ENCODE assay signal across 8 cellular contexts in genomic region chr14:95504135-95505029, GRCh38. TPM values are rescaled to one million over a fixed set of nuclear protein-coding genes. Genes with fewer than 3 reads are reported as not detected.
DNase-seq lines count a peak whose midpoint lies in the region; ATAC-seq and TF ChIP-seq lines count a peak whose summit lies in the region.

No MANE protein-coding gene starts in this region.

- no peak for DNase-seq in T-cell
- peak; percentile 74 for DNase-seq in fibroblast of villous mesenchyme (ENCODE audit: low read depth)
- no peak for DNase-seq in NCI-H187 treated with DMSO at 0.1 percent for 48 hours (lab: John Stamatoyannopoulos, UW)
- no peak for DNase-seq in hepatocyte (ENCODE audit: low spot score)
- DNase-seq in dorsolateral prefrontal cortex, result no peak

- peak overlapping the region in 1 of 3 donors; percentile 8 for H3K4me3 Mint-ChIP-seq in T-cell

- WGBS in hepatocyte (ENCODE audit: low lambda C conversion rate, missing lambda C conversion rate), result 77% methylated on average over 6 of the region's 6 CpGs

- H3K36me3 Mint-ChIP-seq in T-cell, result peaks cover 38% of the 10 kb centered on the region

- H3K27me3 ChIP-seq in BLaER1 treated with 17β-estradiol and CSF1 and Interleukin-3, amounts not matched to agents 10 nM and 100 nM, result no peaks in the 10 kb centered on the region
- no peaks in the 10 kb centered on the region for H3K27me3 ChIP-seq in hepatocyte
- H3K27me3 ChIP-seq in dorsolateral prefrontal cortex, result no peaks in the 10 kb centered on the region

- H3K9me3 ChIP-seq in BLaER1 treated with 17β-estradiol and CSF1 and Interleukin-3, amounts not matched to agents 10 nM and 100 nM (replicated peaks in 1 of 11), result no peaks in the 10 kb centered on the region
- H3K9me3 ChIP-seq in hepatocyte (ENCODE audit: low read depth), result no peaks in the 10 kb centered on the region

- H3K4me1 ChIP-seq in BLaER1 treated with 17β-estradiol and CSF1 and Interleukin-3, amounts not matched to agents 10 nM and 100 nM, result peaks cover 95 to 100% (median 99%) of the 10 kb centered on the region in 10 experiments
- peaks cover 18% of the 10 kb centered on the region for H3K4me1 ChIP-seq in hepatocyte (ENCODE audit: insufficient read depth)

- H3K4me3 ChIP-seq in BLaER1 treated with 17β-estradiol and CSF1 and Interleukin-3, amounts not matched to agents 10 nM and 100 nM, result no peak overlapping the region
- H3K4me3 ChIP-seq in fibroblast of villous mesenchyme (ENCODE audit: low read depth, low read length) (no peak overlapping the region), hepatocyte (no peak overlapping the region), dorsolateral prefrontal cortex (no peak overlapping the region)

- peak overlapping the region; percentile 66 to 69 for H3K27ac Mint-ChIP-seq in T-cell

- peak; percentile 38 for ATAC-seq in GM19455 (IDR thresholded peaks at IDR 0.05; ENCODE audit: unreplicated experiment)
- peak in 1 of 4 experiments; percentile 32 for ATAC-seq in T-cell (replicated peaks in 1 of 4)
- ATAC-seq in HG02763 (IDR thresholded peaks at IDR 0.05; ENCODE audit: unreplicated experiment), result no peak

- intact Hi-C loops in dorsolateral prefrontal cortex (cut with DNase I), result no loop called here

- H4K20me1 ChIP-seq in BLaER1 treated with 17β-estradiol and CSF1 and Interleukin-3, amounts not matched to agents 10 nM and 100 nM, result peaks cover 9 to 97% (median 64%) of the 10 kb centered on the region in 11 experiments; a peak in 19 of 22 replicates
- H4K20me1 ChIP-seq in hepatocyte (ENCODE audit: insufficient read depth, poor library complexity, severe bottlenecking), result no peaks in the 10 kb centered on the region

- no peaks in the 10 kb centered on the region for H3K9me2 ChIP-seq in hepatocyte (replicated peaks; ENCODE audit: insufficient read depth)

- H3K36me3 ChIP-seq in BLaER1 treated with 17β-estradiol and CSF1 and Interleukin-3, amounts not matched to agents 10 nM and 100 nM, result peaks cover 7 to 98% (median 86%) of the 10 kb centered on the region in 11 experiments; a peak in 21 of 22 replicates
- H3K36me3 ChIP-seq in hepatocyte (replicated peaks; ENCODE audit: insufficient read depth, low read depth), result no peaks in the 10 kb centered on the region

- CTCF ChIA-PET in T-cell (lab: Charles Lee), result interaction anchor here in 1 of 2 donors (0.7 kb wide), 2 partner anchors 56 to 412 kb away, joined by 3 to 7 read pairs; no protein-coding TSS in a partner anchor

- peak overlapping the region; percentile 47 to 100 (median 98) for H3K4me2 ChIP-seq in BLaER1 treated with 17β-estradiol and CSF1 and Interleukin-3, amounts not matched to agents 10 nM and 100 nM
- H3K4me2 ChIP-seq in hepatocyte, result no peak overlapping the region

- H3K27me3 Mint-ChIP-seq in T-cell, result no peaks in the 10 kb centered on the region

- H2AFZ ChIP-seq in hepatocyte, result no peak overlapping the region

- H3K4me1 Mint-ChIP-seq in T-cell, result peaks cover 66 to 88% (median 83%) of the 10 kb centered on the region in 3 donors

- POLR2A ChIA-PET in T-cell (lab: Charles Lee), result no interaction called here

- H3K27ac ChIP-seq in BLaER1 treated with 17β-estradiol and CSF1 and Interleukin-3, amounts not matched to agents 10 nM and 100 nM, result peak overlapping the region; percentile 6 to 98 (median 82); a peak in 20 of 22 replicates
- H3K27ac ChIP-seq in hepatocyte (no peak overlapping the region), dorsolateral prefrontal cortex (peak overlapping the region in 18 of 59 donors; percentile 1 to 98 (median 48))

- H3K9me3 Mint-ChIP-seq in T-cell, result no peaks in the 10 kb centered on the region

- no peak for TF ChIP-seq CTCF in fibroblast of villous mesenchyme (IDR thresholded peaks at IDR 0.05; ENCODE audit: insufficient read depth, low read depth, low read length)
- TF ChIP-seq CTCF in hepatocyte (IDR thresholded peaks at IDR 0.05; ENCODE audit: poor library complexity), result no peak
- TF ChIP-seq CTCF in dorsolateral prefrontal cortex (IDR thresholded peaks at IDR 0.05 in 54 of 56, conservative IDR thresholded peaks at IDR 0.05 in 2 of 56; ENCODE audit: low read depth in 1 of 56, partially characterized antibody in 56 of 56), result no peak

- H3K9ac ChIP-seq in BLaER1 treated with 17β-estradiol and CSF1 and Interleukin-3, amounts not matched to agents 10 nM and 100 nM, result peak overlapping the region in 10 of 11 experiments; percentile 20 to 92 (median 47); a peak in 16 of 22 replicates

- no peaks in the 10 kb centered on the region for H3K79me2 ChIP-seq in hepatocyte

RNA-seq across cellular contexts. Expression of gene SYNE3, which starts 12.1 kb away (rescaled TPM):
- total RNA-seq in T-cell (10 to 100 TPM; 55.6 to 92.3 (median 77.8) TPM), fibroblast of villous mesenchyme (6.5 and 10.0 TPM in 2 replicates), hepatocyte (2.0 and 2.4 TPM in 2 replicates), dorsolateral prefrontal cortex (10 to 100 TPM in 85 of 120 experiments, 1 to 10 TPM in 35; 5.1 to 41.5 (median 12.5) TPM)
- 0.16 and 1.3 TPM in 2 replicates for polyA plus RNA-seq in hepatocyte

RNA-seq across cellular contexts. Expression of gene GLRX5, which starts 30.5 kb away (rescaled TPM):
- total RNA-seq in T-cell, result 10 to 100 TPM; 15.4 to 24.2 (median 16.0) TPM
- total RNA-seq in fibroblast of villous mesenchyme, result 27.7 and 35.8 TPM in 2 replicates
- 50.0 and 63.5 TPM in 2 replicates for total RNA-seq in hepatocyte
- 94.5 and 105 TPM in 2 replicates for polyA plus RNA-seq in hepatocyte
- 10 to 100 TPM; 17.9 to 48.1 (median 33.3) TPM for total RNA-seq in dorsolateral prefrontal cortex
